ENCODE assay signal across 8 cellular contexts in the genomic region with DNA sequence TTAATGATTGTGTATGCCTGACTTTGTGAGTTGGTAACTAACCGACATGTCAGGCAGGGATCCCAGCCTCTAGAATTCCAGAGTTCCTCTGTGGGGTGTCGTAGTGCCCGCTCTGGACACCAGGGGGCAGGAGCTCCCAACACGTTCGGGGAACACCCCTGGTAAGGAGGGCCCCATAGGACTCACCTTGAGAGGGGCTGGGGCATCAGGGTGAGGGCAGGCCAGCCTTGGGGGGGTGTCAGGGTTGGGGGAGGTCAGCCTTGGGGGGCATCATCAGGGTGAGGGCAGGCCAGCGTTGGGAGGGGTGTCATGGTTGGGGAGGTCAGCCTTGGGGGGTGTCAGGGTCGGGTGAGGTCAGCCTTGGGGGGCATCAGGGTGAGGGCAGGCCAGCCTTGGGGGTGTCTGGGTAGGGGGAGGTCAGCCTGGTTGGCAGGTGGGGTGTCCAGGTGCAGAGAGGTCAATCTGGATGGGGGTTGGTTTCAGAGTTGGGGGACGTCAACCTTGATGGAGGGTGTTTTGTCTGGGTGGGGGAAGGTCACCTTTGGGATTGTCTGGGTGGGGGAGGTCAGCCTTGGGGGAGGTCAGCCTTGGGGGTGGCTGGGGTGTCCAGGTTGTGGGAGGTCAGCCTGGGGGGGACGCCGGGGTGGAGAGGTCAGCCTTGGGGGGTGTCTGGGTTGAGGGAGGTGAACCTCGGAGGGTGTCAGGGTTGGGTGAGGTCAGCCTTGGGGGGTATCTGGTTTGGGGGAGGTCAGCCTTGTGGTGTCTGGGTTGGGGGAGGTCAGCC. TPM values are rescaled to one million over a fixed set of nuclear protein-coding genes. Genes with fewer than 3 reads are reported as not detected.
A peak's percentile ranks its signal among the peaks of the same experiment; 100 is the strongest.
DNase-seq lines count a peak whose midpoint lies in the region; ATAC-seq and TF ChIP-seq lines count a peak whose summit lies in the region.

No MANE protein-coding gene starts in this region.

- H3K27ac ChIP-seq in breast epithelium, result peak overlapping the region in 1 of 2 donors; percentile 43

- H3K4me1 ChIP-seq in breast epithelium, result no peaks in the 10 kb centered on the region

- no peak overlapping the region for H3K4me3 ChIP-seq in WI38 (ENCODE audit: low read depth, low read length)
- no peak overlapping the region for H3K4me3 ChIP-seq in breast epithelium

- no peaks in the 10 kb centered on the region for H3K36me3 ChIP-seq in breast epithelium

- no peak for TF ChIP-seq POLR2A in breast epithelium (IDR thresholded peaks at IDR 0.05)

- TF ChIP-seq CTCF in WI38 (IDR thresholded peaks at IDR 0.05; ENCODE audit: low read depth, low read length), result peak; percentile 93
- peak; percentile 84 to 94 (median 87) for TF ChIP-seq CTCF in breast epithelium (IDR thresholded peaks at IDR 0.05)

- peak; percentile 72 for DNase-seq in ELR (ENCODE audit: low read depth)
- DNase-seq in M059J (ENCODE audit: low read depth), result peak; percentile 61
- peak; percentile 61 to 85 for DNase-seq in breast epithelium (ENCODE audit: low spot score in 2 of 2)
- peak in 1 of 2 donors; percentile 83 for DNase-seq in left colon
- peak; percentile 47 to 72 (median 51) for DNase-seq in stimulated activated CD4-positive, alpha-beta T cell treated with anti-CD3 and anti-CD28 coated beads, TNF-alpha, amount 100 ng/mL, for 24 hours (ENCODE audit: low read depth in 3 of 3)

- ATAC-seq in left colon (peak; percentile 90), HG02973 (IDR thresholded peaks at IDR 0.05; ENCODE audit: unreplicated experiment) (no peak), HG03469 (IDR thresholded peaks at IDR 0.05; ENCODE audit: unreplicated experiment) (no peak)

- no peaks in the 10 kb centered on the region for H3K9me3 ChIP-seq in breast epithelium

- no peaks in the 10 kb centered on the region for H3K27me3 ChIP-seq in breast epithelium

- intact Hi-C loops in breast epithelium (cut with DNase I; ENCODE audit: low total_unique reads), result no loop called here
- intact Hi-C loops in left colon (cut with DNase I, micrococcal nuclease), result loop anchor here in 1 of 2 donors (2.0 to 10.0 kb wide), 2 partner anchors 48 to 86 kb away; partner anchors contain the start of gene SUN1

RNA-seq across cellular contexts. Expression of gene SUN1, which starts 45.6 kb away (rescaled TPM):
- total RNA-seq in M059J (2014; rRNA removed; shearing (Covaris generic)), result 66.8 and 169 TPM in 2 replicates
- total RNA-seq in breast epithelium, result 100 to 1,000 TPM; 153 to 189 (median 160) TPM
- total RNA-seq in left colon, result 100 to 1,000 TPM; 149 to 158 TPM

RNA-seq across cellular contexts. Expression of gene PRKAR1B, which starts 59.6 kb away (rescaled TPM):
- total RNA-seq in M059J (2014; rRNA removed; shearing (Covaris generic)), result 30.3 and 33.9 TPM in 2 replicates
- total RNA-seq in breast epithelium, result 10 to 100 TPM in 1 of 3 donors, 1 to 10 TPM in 2; 3.7 to 10.5 (median 7.9) TPM
- total RNA-seq in left colon, result 10 to 100 TPM; 26.5 to 31.0 TPM
